In genomic region chr11:355581-356458, GRCh38 we compare ENCODE assay signal across 8 cellular contexts. TPM values are rescaled to one million over a fixed set of nuclear protein-coding genes. Genes with fewer than 3 reads are reported as not detected.
A peak's percentile ranks its signal among the peaks of the same experiment; 100 is the strongest.
DNase-seq lines count a peak whose midpoint lies in the region; ATAC-seq and TF ChIP-seq lines count a peak whose summit lies in the region.

No MANE protein-coding gene starts in this region.

- H3K4me3 ChIP-seq in adrenal gland (peak overlapping the region in 2 of 4 donors; percentile 26 to 52), heart left ventricle (peak overlapping the region in 11 of 12 donors; percentile 1 to 60 (median 48)), prostate gland (peak overlapping the region; percentile 36 to 43), upper lobe of left lung (peak overlapping the region; percentile 24 to 52 (median 40))

- DNase-seq in GM13976 (ENCODE audit: low spot score) (peak; percentile 90), HT1080 (ENCODE audit: low read depth) (peak; percentile 79), SW480 (ENCODE audit: low spot score) (peak; percentile 75), adrenal gland (peak; percentile 87 to 96 (median 91)), heart left ventricle (peak; percentile 95 to 97 (median 97)), prostate gland (ENCODE audit: low spot score) (peak; percentile 88), upper lobe of left lung (peak; percentile 91 to 97)

- WGBS in adrenal gland, 4 donors, result 5 to 25% (median 9%) methylated on average over 12 to 74 of the region's 76 CpGs
- WGBS in heart left ventricle, 4 donors, result 3 to 20% (median 7%) methylated on average over 16 to 76 of the region's 76 CpGs
- 7% methylated on average over 43 of the region's 76 CpGs for WGBS in prostate gland
- 11 to 14% methylated on average over 5 to 51 of the region's 76 CpGs for WGBS in upper lobe of left lung, 2 donors

- peak; percentile 75 to 91 (median 89) for ATAC-seq in heart left ventricle
- ATAC-seq in upper lobe of left lung (ENCODE audit: low FRiP score in 2 of 2), result peak; percentile 91 to 92
- no peak for ATAC-seq in GM21576 (IDR thresholded peaks at IDR 0.05; ENCODE audit: unreplicated experiment)

- intact Hi-C loops in adrenal gland (cut with DNase I) (loop anchor here in 1 of 2 donors (5.0 kb wide), 1 partner anchor 49 kb away; the partner anchor contains the start of gene IFITM2), heart left ventricle (cut with DNase I) (loop anchor here (2.0 to 10.0 kb wide), 9 partner anchors 29 to 449 kb away; partner anchors contain the start of genes IFITM2 (in 4 of the 10), BET1L (in 2 of the 10), RIC8A (in 2 of the 10) and IFITM1 (in 1 of the 10)), prostate gland (cut with DNase I) (loop anchor here (5.0 kb wide), 3 partner anchors 49 to 154 kb away; partner anchors contain the start of genes IFITM2, PSMD13 and SIRT3)

- in situ Hi-C loops in GM13976 (cut with MboI; ENCODE audit: low sequenced_read_pairs, unreplicated experiment), result no loop called here

- TF ChIP-seq EP300 in upper lobe of left lung (IDR thresholded peaks at IDR 0.05), result peak; percentile 87 to 97 (median 90)

- H3K4me1 ChIP-seq in adrenal gland (replicated peaks in 1 of 2), result peaks cover 9 to 13% of the 10 kb centered on the region in 2 donors
- H3K4me1 ChIP-seq in heart left ventricle, result peaks cover 7 to 43% (median 30%) of the 10 kb centered on the region in 12 donors
- no peaks in the 10 kb centered on the region for H3K4me1 ChIP-seq in prostate gland (replicated peaks)
- peaks cover 26 to 33% (median 28%) of the 10 kb centered on the region in 4 donors for H3K4me1 ChIP-seq in upper lobe of left lung

- H3K27ac ChIP-seq in adrenal gland (peak overlapping the region; percentile 86 to 100 (median 92)), heart left ventricle (peak overlapping the region; percentile 95 to 100 (median 99)), prostate gland (peak overlapping the region; percentile 94 to 97), upper lobe of left lung (peak overlapping the region; percentile 98 to 100 (median 98))

- H3K27me3 ChIP-seq in adrenal gland, result no peaks in the 10 kb centered on the region
- H3K27me3 ChIP-seq in heart left ventricle, result peaks cover 0 to 7% (median 0%) of the 10 kb centered on the region in 9 donors
- H3K27me3 ChIP-seq in prostate gland (replicated peaks; ENCODE audit: insufficient read depth), result no peaks in the 10 kb centered on the region
- no peaks in the 10 kb centered on the region for H3K27me3 ChIP-seq in upper lobe of left lung

- H3K9me3 ChIP-seq in adrenal gland (replicated peaks in 1 of 3) (no peaks in the 10 kb centered on the region), heart left ventricle (peaks cover 0 to 6% (median 0%) of the 10 kb centered on the region in 12 donors), prostate gland (no peaks in the 10 kb centered on the region), upper lobe of left lung (no peaks in the 10 kb centered on the region)

- TF ChIP-seq POLR2A in adrenal gland (IDR thresholded peaks at IDR 0.05) (peak; percentile 31 to 44), heart left ventricle (IDR thresholded peaks at IDR 0.05) (peak in 1 of 2 donors; percentile 70), prostate gland (IDR thresholded peaks at IDR 0.05) (peak; percentile 36), upper lobe of left lung (IDR thresholded peaks at IDR 0.05) (peak in 1 of 4 donors; percentile 78)

- TF ChIP-seq CTCF in GM13976 (IDR thresholded peaks at IDR 0.05; ENCODE audit: borderline replicate concordance, control extremely low read depth, extremely low read depth, insufficient read depth, missing control alignments), result no peak
- TF ChIP-seq CTCF in adrenal gland (IDR thresholded peaks at IDR 0.05), result no peak
- peak in 1 of 12 donors; percentile 8 for TF ChIP-seq CTCF in heart left ventricle (IDR thresholded peaks at IDR 0.05)
- TF ChIP-seq CTCF in prostate gland (IDR thresholded peaks at IDR 0.05), result peak in 1 of 4 experiments; percentile 15
- TF ChIP-seq CTCF in upper lobe of left lung (IDR thresholded peaks at IDR 0.05), result peak in 3 of 6 experiments; percentile 15 to 34 (median 21)

- no peaks in the 10 kb centered on the region for H3K36me3 ChIP-seq in adrenal gland (replicated peaks in 1 of 2)
- H3K36me3 ChIP-seq in heart left ventricle, result no peaks in the 10 kb centered on the region
- H3K36me3 ChIP-seq in prostate gland, result no peaks in the 10 kb centered on the region
- H3K36me3 ChIP-seq in upper lobe of left lung, result no peaks in the 10 kb centered on the region

RNA-seq across cellular contexts. Expression of gene B4GALNT4, which starts 13.5 kb away (rescaled TPM):
- total RNA-seq in HT1080 (2014; rRNA removed; shearing (Covaris generic)), result 3.0 and 8.1 TPM in 2 replicates
- polyA plus RNA-seq in HT1080 (2015; cell fraction: cytosol; rRNA removed), result 6.7 and 8.7 TPM in 2 replicates
- 43.2 and 47.1 TPM in 2 replicates for polyA plus RNA-seq in HT1080 (2015; cell fraction: nucleus; rRNA removed)
- total RNA-seq in adrenal gland, result 1 to 10 TPM in 3 of 8 donors, under 1 TPM in 3, not detected in 2; 0.29 to 2.9 (median 0.99) TPM
- 10 to 100 TPM in 1 of 3 donors, 1 to 10 TPM in 1, under 1 TPM in 1; 0.15 to 30.3 (median 9.1) TPM for polyA plus RNA-seq in adrenal gland
- 1 to 10 TPM in 2 of 9 donors, under 1 TPM in 5, not detected in 2; 0.28 to 1.9 (median 0.67) TPM for total RNA-seq in heart left ventricle
- under 1 TPM; 0.68 to 0.91 TPM for polyA plus RNA-seq in heart left ventricle
- 10 to 100 TPM in 1 of 2 donors, 1 to 10 TPM in 1; 5.8 to 14.2 TPM for total RNA-seq in prostate gland
- 1 to 10 TPM in 1 of 6 donors, under 1 TPM in 4, not detected in 1; 0.23 to 2.1 (median 0.54) TPM for total RNA-seq in upper lobe of left lung

RNA-seq across cellular contexts. Expression of gene IFITM3, which starts 35.2 kb away (rescaled TPM):
- total RNA-seq in HT1080 (2014; rRNA removed; shearing (Covaris generic)), result 67.9 and 180 TPM in 2 replicates
- polyA plus RNA-seq in HT1080 (2015; cell fraction: cytosol; rRNA removed), result 226 and 272 TPM in 2 replicates
- polyA plus RNA-seq in HT1080 (2015; cell fraction: nucleus; rRNA removed), result 121 and 144 TPM in 2 replicates
- total RNA-seq in adrenal gland, result 100 to 1,000 TPM; 120 to 946 (median 395) TPM
- polyA plus RNA-seq in adrenal gland, result 1,000 to 10,000 TPM in 1 of 3 donors, 100 to 1,000 TPM in 2; 454 to 1,592 (median 502) TPM
- total RNA-seq in heart left ventricle, result 100 to 1,000 TPM; 144 to 781 (median 214) TPM
- polyA plus RNA-seq in heart left ventricle, result 100 to 1,000 TPM; 501 to 873 TPM
- 100 to 1,000 TPM; 123 to 477 TPM for total RNA-seq in prostate gland
- 100 to 1,000 TPM; 132 to 860 (median 360) TPM for total RNA-seq in upper lobe of left lung

RNA-seq across cellular contexts. Expression of gene PKP3, which starts 38.2 kb away (rescaled TPM):
- 12.0 and 13.1 TPM in 2 replicates for total RNA-seq in HT1080 (2014; rRNA removed; shearing (Covaris generic))
- polyA plus RNA-seq in HT1080 (2015; cell fraction: cytosol; rRNA removed), result 12.5 and 13.7 TPM in 2 replicates
- polyA plus RNA-seq in HT1080 (2015; cell fraction: nucleus; rRNA removed), result 19.9 and 21.2 TPM in 2 replicates
- total RNA-seq in adrenal gland (under 1 TPM in 3 of 8 donors, not detected in 5; 0.45 to 0.65 (median 0.65) TPM), heart left ventricle (1 to 10 TPM in 5 of 9 donors, under 1 TPM in 4; 0.15 to 2.0 (median 1.0) TPM), prostate gland (10 to 100 TPM; 58.6 to 88.4 TPM), upper lobe of left lung (10 to 100 TPM; 33.4 to 86.3 (median 55.2) TPM)
- polyA plus RNA-seq in adrenal gland (under 1 TPM in 1 of 3 donors, not detected in 2; 0.37 TPM), heart left ventricle (under 1 TPM; 0.17 to 0.34 TPM)

RNA-seq across cellular contexts. Expression of gene IFITM1, which starts 42.0 kb away (rescaled TPM):
- 4.6 and 5.4 TPM in 2 replicates for total RNA-seq in HT1080 (2014; rRNA removed; shearing (Covaris generic))
- polyA plus RNA-seq in HT1080 (2015; cell fraction: cytosol; rRNA removed), result 11.2 and 19.5 TPM in 2 replicates
- polyA plus RNA-seq in HT1080 (2015; cell fraction: nucleus; rRNA removed), result 7.0 and 13.2 TPM in 2 replicates
- total RNA-seq in adrenal gland (100 to 1,000 TPM in 3 of 8 donors, 10 to 100 TPM in 5; 52.8 to 238 (median 85.3) TPM), heart left ventricle (100 to 1,000 TPM in 6 of 9 donors, 10 to 100 TPM in 3; 61.3 to 277 (median 127) TPM), prostate gland (100 to 1,000 TPM in 1 of 2 donors, 10 to 100 TPM in 1; 73.9 to 182 TPM), upper lobe of left lung (100 to 1,000 TPM in 1 of 6 donors, 10 to 100 TPM in 5; 16.8 to 119 (median 74.5) TPM)
- polyA plus RNA-seq in adrenal gland (100 to 1,000 TPM in 2 of 3 donors, 10 to 100 TPM in 1; 84.6 to 360 (median 139) TPM), heart left ventricle (100 to 1,000 TPM; 158 to 278 TPM)

RNA-seq across cellular contexts. Expression of gene IFITM2, which starts 48.2 kb away (rescaled TPM):
- total RNA-seq in HT1080 (2014; rRNA removed; shearing (Covaris generic)), result 38.4 and 96.0 TPM in 2 replicates
- polyA plus RNA-seq in HT1080 (2015; cell fraction: cytosol; rRNA removed), result 248 and 253 TPM in 2 replicates
- 75.8 and 86.3 TPM in 2 replicates for polyA plus RNA-seq in HT1080 (2015; cell fraction: nucleus; rRNA removed)
- total RNA-seq in adrenal gland (100 to 1,000 TPM in 7 of 8 donors, 10 to 100 TPM in 1; 96.5 to 269 (median 190) TPM), heart left ventricle (100 to 1,000 TPM; 116 to 412 (median 149) TPM), prostate gland (100 to 1,000 TPM in 1 of 2 donors, 10 to 100 TPM in 1; 96.6 to 149 TPM), upper lobe of left lung (100 to 1,000 TPM; 113 to 704 (median 271) TPM)
- polyA plus RNA-seq in adrenal gland (100 to 1,000 TPM; 290 to 835 (median 443) TPM), heart left ventricle (100 to 1,000 TPM; 270 to 501 TPM)
